ENCODE assay signal across 1 cellular context in genomic region chr5:3277590-3278196, GRCh38.
TF ChIP-seq lines count a peak whose summit lies in the region.

No MANE protein-coding gene starts in this region.

TF ChIP-seq in H1, 55 proteins besides CTCF, POLR2A, EP300 and RAD21 (continued from another document):
- no peak for TF ChIP-seq NANOG (IDR thresholded peaks at IDR 0.05; ENCODE audit: insufficient read depth, low read depth, low read length, poor library complexity, severe bottlenecking)
- no peak for TF ChIP-seq SUZ12 (IDR thresholded peaks at IDR 0.05; ENCODE audit: low read length)
- no peak for TF ChIP-seq CHD2 (IDR thresholded peaks at IDR 0.05; ENCODE audit: low read length)
- no peak for TF ChIP-seq EZH2 (IDR thresholded peaks at IDR 0.05; ENCODE audit: low read depth, low read length, severe bottlenecking)
- TF ChIP-seq YY1 (IDR thresholded peaks at IDR 0.05; ENCODE audit: low read depth, low read length) = no peak
- no peak for TF ChIP-seq ZNF274 (IDR thresholded peaks at IDR 0.05; ENCODE audit: borderline replicate concordance, extremely low read depth, low read length)
- no peak for TF ChIP-seq CBX8 (IDR thresholded peaks at IDR 0.05; ENCODE audit: borderline replicate concordance, low read depth, low read length)
- TF ChIP-seq CREB1 (IDR thresholded peaks at IDR 0.05) = no peak
- TF ChIP-seq KDM1A (IDR thresholded peaks at IDR 0.05; ENCODE audit: borderline replicate concordance, low read length) = no peak
